27 cellular contexts compared by ENCODE assay signal in genomic region chr7:130524628-130525027, GRCh38.
"Had no signal": no experiment of that assay in that cellular context is flagged by ENCODE, and none has a peak within 500 bp of the region (broad histone marks: within the 10 kb centered on the region; RNA-seq: fewer than 3 reads in every experiment).

No MANE protein-coding gene starts in this region.

- H3K4me2 ChIP-seq: neural progenitor cell had no signal

- H3K4me3 ChIP-seq: neural progenitor cell, ovary, psoas muscle, right lobe of liver, sigmoid colon, stomach, thoracic aorta, thyroid gland, tibial nerve, upper lobe of left lung, vagina had no signal

- H3K79me2 ChIP-seq: parathyroid adenoma had no signal

- H3K4me1 ChIP-seq: neural progenitor cell, parathyroid adenoma, psoas muscle, right lobe of liver, sigmoid colon, stomach, thyroid gland, tibial nerve, vagina had no signal

- H3K36me3 ChIP-seq: neural progenitor cell, ovary, right lobe of liver, thoracic aorta, thyroid gland, vagina had no signal

- H2AFZ ChIP-seq: neural progenitor cell, parathyroid adenoma had no signal

- H3K27ac ChIP-seq: neural progenitor cell, ovary, parathyroid adenoma, psoas muscle, right lobe of liver, sigmoid colon, stomach, thoracic aorta, thyroid gland, tibial nerve, upper lobe of left lung, vagina had no signal

- ATAC-seq: natural killer cell treated with Interleukin-12 subunit alpha and Interleukin-12 subunit beta and Interleukin-15 and Interleukin-18, amount 100 ng/mL, for 72 hours; psoas muscle; right cardiac atrium; right lobe of liver; stimulated activated effector memory CD8-positive, alpha-beta T cell treated with anti-CD3 and anti-CD28 coated beads, Interleukin-12 subunit alpha, Interleukin-12 subunit beta, amount 100 ng/mL, for 72 hours; stimulated activated naive B cell treated with anti-CD40 and anti-IgM and Interleukin-4, amounts not matched to agents 10 μg/mL and 1 μg/mL and 100 μg/mL, for 72 hours had no signal

- H3K9ac ChIP-seq: neural progenitor cell, parathyroid adenoma had no signal

- DNase-seq: nephron progenitor cell; occipital lobe; ovary; posterior cingulate gyrus; psoas muscle; right cardiac atrium; right lobe of liver; sigmoid colon; small intestine; stimulated activated CD4-positive, alpha-beta T cell treated with anti-CD3 and anti-CD28 coated beads, Interleukin-15, amount 100 ng/mL, for 24 hours; stimulated activated CD4-positive, alpha-beta T cell treated with anti-CD3 and anti-CD28 coated beads, Interleukin-2, amount 100 ng/mL, for 24 hours; stimulated activated CD4-positive, alpha-beta T cell treated with anti-CD3 and anti-CD28 coated beads, Interleukin-2, amount 100 ng/mL, for 48 hours; stimulated activated CD4-positive, alpha-beta T cell treated with anti-CD3 and anti-CD28 coated beads, Interleukin-4, amount 100 ng/mL, for 24 hours; stimulated activated naive B cell treated with anti-CD40 and anti-IgM and Interleukin-4, amounts not matched to agents 10 μg/mL and 1 μg/mL and 100 μg/mL, for 72 hours; stimulated activated naive CD4-positive, alpha-beta T cell treated with Interleukin-2 at 50 U/mL for 16 hours; stomach; thyroid gland; trophoblast cell; upper lobe of left lung had no signal

- FAIRE-seq: small intestine, urothelium cell line had no signal

- H3K27me3 ChIP-seq: neural progenitor cell, ovary, right lobe of liver, sigmoid colon, stomach, thyroid gland, tibial nerve, upper lobe of left lung, vagina had no signal

- H3K9me3 ChIP-seq: ovary, psoas muscle, right lobe of liver, sigmoid colon, stomach, thoracic aorta, thyroid gland, tibial nerve, upper lobe of left lung, vagina had no signal
